Comparison of ENCODE assay signal across 1 cellular context in the genomic region with DNA sequence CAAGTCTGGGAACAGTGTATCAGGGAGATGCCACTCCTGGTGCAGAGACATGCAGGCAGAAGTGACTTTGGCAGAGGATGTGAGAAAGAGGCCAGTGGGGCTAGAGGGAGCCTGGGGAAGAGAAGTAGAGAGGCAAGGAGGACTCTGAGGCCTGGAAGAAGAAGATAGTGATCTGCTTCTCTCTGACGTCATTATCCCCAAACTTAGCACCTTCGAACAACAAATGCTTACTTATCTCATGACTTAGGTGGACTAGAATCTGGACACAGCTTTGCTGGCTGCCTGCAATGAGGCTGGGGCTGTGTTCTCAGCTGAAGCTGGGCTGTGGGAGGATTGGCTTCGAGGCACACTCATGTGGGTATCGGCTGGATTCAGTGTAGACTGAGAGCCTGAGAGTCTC.
TF ChIP-seq lines count a peak whose summit lies in the region.

No MANE protein-coding gene starts in this region.

TF ChIP-seq in K562, 482 proteins besides CTCF, POLR2A, EP300 and RAD21:
- TF ChIP-seq, protein P1, sequence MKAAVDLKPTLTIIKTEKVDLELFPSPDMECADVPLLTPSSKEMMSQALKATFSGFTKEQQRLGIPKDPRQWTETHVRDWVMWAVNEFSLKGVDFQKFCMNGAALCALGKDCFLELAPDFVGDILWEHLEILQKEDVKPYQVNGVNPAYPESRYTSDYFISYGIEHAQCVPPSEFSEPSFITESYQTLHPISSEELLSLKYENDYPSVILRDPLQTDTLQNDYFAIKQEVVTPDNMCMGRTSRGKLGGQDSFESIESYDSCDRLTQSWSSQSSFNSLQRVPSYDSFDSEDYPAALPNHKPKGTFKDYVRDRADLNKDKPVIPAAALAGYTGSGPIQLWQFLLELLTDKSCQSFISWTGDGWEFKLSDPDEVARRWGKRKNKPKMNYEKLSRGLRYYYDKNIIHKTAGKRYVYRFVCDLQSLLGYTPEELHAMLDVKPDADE (conservative IDR thresholded peaks at IDR 0.05; ENCODE audit: control insufficient read depth, low read depth, low read length): no peak
- TF ChIP-seq CREM (IDR thresholded peaks at IDR 0.05; ENCODE audit: low read depth) (peak; percentile 70), JUND (IDR thresholded peaks at IDR 0.05; ENCODE audit: borderline replicate concordance, low read depth, low read length) (no peak), JUND (tag; IDR thresholded peaks at IDR 0.05; ENCODE audit: borderline replicate concordance, low read depth, low read length) (peak; percentile 69; the same call in 2 of the 3 replicates), ATF7 (IDR thresholded peaks at IDR 0.05) (peak; percentile 92), ATF3 (IDR thresholded peaks at IDR 0.05) (peak; percentile 59; the same call in 1 of the 2 replicates), ATF3 (CRISPR knock-in tag; conservative IDR thresholded peaks at IDR 0.05) (no peak), CREB1 (IDR thresholded peaks at IDR 0.05) (no peak), CREB1 (CRISPR knock-in tag; IDR thresholded peaks at IDR 0.05) (peak; percentile 53), NR3C1 (CRISPR knock-in tag; IDR thresholded peaks at IDR 0.05) (no peak), L3MBTL2 (IDR thresholded peaks at IDR 0.05) (0 out of 2 replicates have a peak, but pooled peaks have one; percentile 46), BCLAF1 (IDR thresholded peaks at IDR 0.05; ENCODE audit: borderline replicate concordance in 1 of 2, control insufficient read depth in 1 of 2, low read depth in 2 of 2, low read length in 1 of 2) (no peak), ATF1 (CRISPR knock-in tag; IDR thresholded peaks at IDR 0.05) (no peak), ATF1 (tag; IDR thresholded peaks at IDR 0.05) (peak; percentile 66)
